ENCODE assay signal across 8 cellular contexts in the genomic region with DNA sequence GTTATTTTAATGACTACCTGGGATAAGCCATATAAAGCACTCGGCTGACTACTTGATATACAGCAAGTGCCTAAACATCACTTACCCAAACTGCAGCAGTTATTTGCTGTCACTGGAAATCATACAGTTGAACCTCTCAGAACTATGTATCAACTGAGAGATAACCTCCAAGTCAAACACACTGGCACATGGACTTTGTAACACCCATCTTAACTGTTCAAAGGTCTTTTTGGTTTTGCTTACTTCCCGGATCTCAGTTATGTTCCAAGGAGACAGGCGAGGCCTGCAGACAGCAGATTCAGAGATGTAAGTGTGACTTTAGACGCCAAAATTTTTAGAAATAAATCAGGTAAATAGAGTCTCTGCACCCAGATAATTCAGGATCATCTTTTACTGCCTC. TPM values are rescaled to one million over a fixed set of nuclear protein-coding genes. Genes with fewer than 3 reads are reported as not detected.
DNase-seq lines count a peak whose midpoint lies in the region; ATAC-seq, FAIRE-seq and TF ChIP-seq lines count a peak whose summit lies in the region.

No MANE protein-coding gene starts in this region.

- peaks cover 26% of the 10 kb centered on the region for H4K20me1 ChIP-seq in DOHH2 (ENCODE audit: control insufficient read depth, insufficient read depth, low read depth, low read length)
- peaks cover 57% of the 10 kb centered on the region for H4K20me1 ChIP-seq in PC-3 (ENCODE audit: low read length)
- peaks cover 1% of the 10 kb centered on the region for H4K20me1 ChIP-seq in endothelial cell of umbilical vein (replicated peaks; ENCODE audit: control insufficient read depth, extremely low read depth, insufficient read depth, low read length)

- no peaks in the 10 kb centered on the region for H3K9me3 ChIP-seq in DOHH2 (ENCODE audit: control insufficient read depth, insufficient read depth, low read length)
- H3K9me3 ChIP-seq in PC-3 (ENCODE audit: low read length): no peaks in the 10 kb centered on the region
- H3K9me3 ChIP-seq in endothelial cell of umbilical vein (replicated peaks; ENCODE audit: control insufficient read depth, insufficient read depth, low read length): no peaks in the 10 kb centered on the region
- peaks cover 0 to 2% of the 10 kb centered on the region in 2 donors for H3K9me3 ChIP-seq in ovary

- ATAC-seq in PC-3 (no peak), HG03571 (IDR thresholded peaks at IDR 0.05; ENCODE audit: unreplicated experiment) (no peak), GM19397 (IDR thresholded peaks at IDR 0.05; ENCODE audit: unreplicated experiment) (no peak), GM18873 (IDR thresholded peaks at IDR 0.05; ENCODE audit: low FRiP score, unreplicated experiment) (no peak)

- peaks cover 60% of the 10 kb centered on the region for H3K4me1 ChIP-seq in DOHH2 (ENCODE audit: control insufficient read depth, low read length)
- H3K4me1 ChIP-seq in PC-3 (ENCODE audit: insufficient read depth, low read length): peaks cover 32% of the 10 kb centered on the region
- H3K4me1 ChIP-seq in endothelial cell of umbilical vein (ENCODE audit: control insufficient read depth, extremely low read depth, insufficient read depth, low read length): peaks cover 10% of the 10 kb centered on the region
- H3K4me1 ChIP-seq in ovary (ENCODE audit: insufficient read depth): peaks cover 13% of the 10 kb centered on the region

- H3K9me2 ChIP-seq in DOHH2 (replicated peaks; ENCODE audit: control insufficient read depth, low read length) (no peaks in the 10 kb centered on the region), PC-3 (replicated peaks; ENCODE audit: low read length) (no peaks in the 10 kb centered on the region)

- dilution Hi-C loops in endothelial cell of umbilical vein (cut with MboI; ENCODE audit: extremely low pct_ligation_motif_present, low sequenced_read_pairs): no loop called here

- peak overlapping the region; percentile 95 for H3K9ac ChIP-seq in PC-3 (ENCODE audit: low read length)
- H3K9ac ChIP-seq in endothelial cell of umbilical vein (replicated peaks; ENCODE audit: extremely low read depth, insufficient read depth, low read length): peak overlapping the region; percentile 81

- WGBS in ovary, 3 donors: 37 to 42% (median 41%) methylated on average over 4 of the region's 4 CpGs

- no peak for TF ChIP-seq EP300 in ovary (IDR thresholded peaks at IDR 0.05)

- no peak for TF ChIP-seq CTCF in DOHH2 (IDR thresholded peaks at IDR 0.05; ENCODE audit: low read depth, low read length, poor library complexity, severe bottlenecking)
- no peak for TF ChIP-seq CTCF in PC-3 (conservative IDR thresholded peaks at IDR 0.05; ENCODE audit: low read depth, low read length)
- no peak for TF ChIP-seq CTCF in endothelial cell of umbilical vein (IDR thresholded peaks at IDR 0.05; ENCODE audit: extremely low read depth in 1 of 2, insufficient read depth in 1 of 2, low read depth in 1 of 2, low read length in 2 of 2)
- no peak for TF ChIP-seq CTCF in ovary (IDR thresholded peaks at IDR 0.05)

- H3K79me2 ChIP-seq in DOHH2 (ENCODE audit: control insufficient read depth, low read length) (peaks cover 74% of the 10 kb centered on the region), PC-3 (ENCODE audit: low read length) (peaks cover 66% of the 10 kb centered on the region), endothelial cell of umbilical vein (ENCODE audit: control insufficient read depth, insufficient read depth, low read length) (peaks cover 65% of the 10 kb centered on the region)

- intact Hi-C loops in PC-3 (cut with micrococcal nuclease) (no loop called here), endothelial cell of umbilical vein (cut with micrococcal nuclease) (no loop called here), ovary (cut with DNase I) (no loop called here)

- H3K4me3 ChIP-seq in DOHH2 (ENCODE audit: low read length) (peak overlapping the region; percentile 76), PC-3 (ENCODE audit: low read length) (peak overlapping the region; percentile 100), endothelial cell of umbilical vein (replicated peaks in 1 of 3; ENCODE audit: insufficient read depth in 1 of 3, low read depth in 1 of 3, low read length in 3 of 3) (peak overlapping the region in 1 of 3 experiments; percentile 68), ovary (peak overlapping the region; percentile 86)

- POLR2A ChIA-PET in PC-3 (lab: Charles Lee; ENCODE audit: unreplicated experiment) (interaction anchor here (0.5 kb wide), 1 partner anchor 178 kb away, joined by 38 read pairs; no protein-coding TSS in a partner anchor), endothelial cell of umbilical vein (lab: Charles Lee) (interaction anchor here (0.6 kb wide), 1 partner anchor 34 kb away, joined by 4 read pairs; no protein-coding TSS in a partner anchor)

- BruUV-seq in PC-3 (replicated peaks; lab: Mats Ljungman, UMichigan): TSS peak; percentile 49
- TSS peak; percentile 26 for BruUV-seq in endothelial cell of umbilical vein (replicated peaks; lab: Mats Ljungman, UMichigan)

- H3F3A ChIP-seq in DOHH2 (ENCODE audit: control insufficient read depth, insufficient read depth) (peaks cover 8% of the 10 kb centered on the region), PC-3 (ENCODE audit: low read length, unreplicated experiment) (no peaks in the 10 kb centered on the region)

- H2AFZ ChIP-seq in PC-3 (ENCODE audit: low read length) (no peak overlapping the region), endothelial cell of umbilical vein (ENCODE audit: low read depth, low read length) (no peak overlapping the region)

- peak; percentile 14 for DNase-seq in PC-3
- DNase-seq in endothelial cell of umbilical vein (ENCODE audit: low read depth, low spot score): no peak
- DNase-seq in ovary: no peak
- DNase-seq in GF-D8 (lab: John Stamatoyannopoulos, UW): no peak

- H3K27ac ChIP-seq in DOHH2 (ENCODE audit: low read depth, low read length) (no peak overlapping the region), PC-3 (ENCODE audit: low read length) (no peak overlapping the region), endothelial cell of umbilical vein (ENCODE audit: insufficient read depth, low read depth, low read length) (no peak overlapping the region), ovary (no peak overlapping the region)

- no peaks in the 10 kb centered on the region for H3K9me1 ChIP-seq in endothelial cell of umbilical vein (replicated peaks; ENCODE audit: control insufficient read depth, extremely low read depth, insufficient read depth, low read length)

- H3K36me3 ChIP-seq in DOHH2 (ENCODE audit: control insufficient read depth, low read length) (peaks cover 36% of the 10 kb centered on the region), PC-3 (ENCODE audit: low read depth, low read length) (peaks cover 15% of the 10 kb centered on the region; the same call in 1 of the 2 replicates), endothelial cell of umbilical vein (ENCODE audit: control insufficient read depth in 2 of 2, extremely low read depth in 1 of 2, insufficient read depth in 2 of 2, low read length in 2 of 2) (peaks cover 0 to 2% of the 10 kb centered on the region in 2 experiments), ovary (no peaks in the 10 kb centered on the region)

- H3K27me3 ChIP-seq in DOHH2 (ENCODE audit: control insufficient read depth, low read length) (no peaks in the 10 kb centered on the region), PC-3 (ENCODE audit: low read length) (no peaks in the 10 kb centered on the region), endothelial cell of umbilical vein (ENCODE audit: control insufficient read depth in 2 of 2, insufficient read depth in 2 of 2, low read length in 2 of 2) (no peaks in the 10 kb centered on the region), ovary (no peaks in the 10 kb centered on the region)

- CTCF ChIA-PET in PC-3 (lab: Charles Lee): no interaction called here
- CTCF ChIA-PET in endothelial cell of umbilical vein (lab: Charles Lee): no interaction called here

- peak; percentile 26 for FAIRE-seq in endothelial cell of umbilical vein (lab: Jason Lieb, UNC)

- H3K4me2 ChIP-seq in DOHH2 (ENCODE audit: low read length) (peak overlapping the region; percentile 73), PC-3 (ENCODE audit: low read length) (peak overlapping the region; percentile 79), endothelial cell of umbilical vein (ENCODE audit: insufficient read depth, low read length) (peak overlapping the region; percentile 26)

- TF ChIP-seq POLR2A in endothelial cell of umbilical vein (IDR thresholded peaks at IDR 0.05; ENCODE audit: low read depth, low read length) (no peak), ovary (IDR thresholded peaks at IDR 0.05) (no peak)

TF ChIP-seq in endothelial cell of umbilical vein, 7 proteins besides CTCF, POLR2A, EP300 and RAD21 (continues in another document):
- no peak for TF ChIP-seq JUN (IDR thresholded peaks at IDR 0.05; ENCODE audit: borderline replicate concordance, insufficient read depth, insufficient read length, low read depth)
- TF ChIP-seq FOS (IDR thresholded peaks at IDR 0.05; ENCODE audit: borderline replicate concordance, insufficient read depth, low read length): no peak
- no peak for TF ChIP-seq MYC (IDR thresholded peaks at IDR 0.05; ENCODE audit: low read depth, low read length)
- no peak for TF ChIP-seq EZH2 (IDR thresholded peaks at IDR 0.05; ENCODE audit: borderline replicate concordance, low read depth, low read length, severe bottlenecking)

RNA-seq across cellular contexts. Expression of a gene that starts 1.6 kb away (rescaled TPM):
- total RNA-seq in PC-3 (2014; rRNA removed): 107 and 109 TPM in 2 replicates
- total RNA-seq in endothelial cell of umbilical vein: 190 and 196 TPM in 2 replicates
- polyA plus RNA-seq in endothelial cell of umbilical vein: 191 and 199 TPM in 2 replicates
- 137 and 140 TPM in 2 replicates for polyA plus RNA-seq in endothelial cell of umbilical vein (2011; cell fraction: cytosol; rRNA removed)
- polyA plus RNA-seq in endothelial cell of umbilical vein (2011; cell fraction: nucleus; rRNA removed): 67.5 and 75.9 TPM in 2 replicates
- polyA plus RNA-seq in endothelial cell of umbilical vein (2012): 134 and 142 TPM in 2 replicates
- polyA minus RNA-seq in endothelial cell of umbilical vein: 159 and 164 TPM in 2 replicates
- polyA minus RNA-seq in endothelial cell of umbilical vein (2011; cell fraction: cytosol; rRNA and poly(A)+ RNA removed): 53.8 TPM
- polyA minus RNA-seq in endothelial cell of umbilical vein (2011; cell fraction: nucleus; rRNA and poly(A)+ RNA removed): 45.4 and 50.1 TPM in 2 replicates
- 100 to 1,000 TPM in 2 of 7 donors, 10 to 100 TPM in 5; 55.3 to 151 (median 93.3) TPM for total RNA-seq in ovary
- 100 to 1,000 TPM in 1 of 2 donors, 10 to 100 TPM in 1; 70.9 to 157 TPM for polyA plus RNA-seq in ovary

RNA-seq across cellular contexts. Expression of a gene that starts 34.6 kb away (rescaled TPM):
- total RNA-seq in PC-3 (2014; rRNA removed): 23.4 and 34.5 TPM in 2 replicates
- 26.1 and 28.2 TPM in 2 replicates for total RNA-seq in endothelial cell of umbilical vein
- polyA plus RNA-seq in endothelial cell of umbilical vein: 31.6 and 48.2 TPM in 2 replicates
- 12.8 and 14.1 TPM in 2 replicates for polyA plus RNA-seq in endothelial cell of umbilical vein (2011; cell fraction: cytosol; rRNA removed)
- 54.2 and 59.2 TPM in 2 replicates for polyA plus RNA-seq in endothelial cell of umbilical vein (2011; cell fraction: nucleus; rRNA removed)
- 15.6 and 16.1 TPM in 2 replicates for polyA plus RNA-seq in endothelial cell of umbilical vein (2012)
- polyA minus RNA-seq in endothelial cell of umbilical vein: 72.0 and 108 TPM in 2 replicates
- polyA minus RNA-seq in endothelial cell of umbilical vein (2011; cell fraction: cytosol; rRNA and poly(A)+ RNA removed): 26.7 TPM
- 47.7 and 51.9 TPM in 2 replicates for polyA minus RNA-seq in endothelial cell of umbilical vein (2011; cell fraction: nucleus; rRNA and poly(A)+ RNA removed)
- total RNA-seq in ovary: 10 to 100 TPM; 11.5 to 22.4 (median 15.5) TPM
- polyA plus RNA-seq in ovary: 10 to 100 TPM in 1 of 2 donors, 1 to 10 TPM in 1; 8.8 to 10.7 TPM

Comparison
In these comparisons a context has a peak if more than half of its experiments do, and no peak if none do; other contexts are left out.
1. H3K4me2 ChIP-seq: peak in every context shown above with its lines; median percentile 79 in PC-3; 73 in DOHH2; 26 in endothelial cell of umbilical vein.